In genomic region chr1:165717918-165718515, GRCh38 we compare ENCODE assay signal across 8 cellular contexts. TPM values are rescaled to one million over a fixed set of nuclear protein-coding genes. Genes with fewer than 3 reads are reported as not detected.
DNase-seq lines count a peak whose midpoint lies in the region; ATAC-seq and TF ChIP-seq lines count a peak whose summit lies in the region.

No MANE protein-coding gene starts in this region.

- H4K91ac ChIP-seq in mesenchymal stem cell (ENCODE audit: low read length): no peak overlapping the region

- WGBS in mesenchymal stem cell: 0% methylated on average over 3 of the region's 4 CpGs

- H3K27ac Mint-ChIP-seq in Caco-2 (ENCODE audit: unreplicated experiment): no peak overlapping the region

- H3K79me1 ChIP-seq in mesenchymal stem cell (replicated peaks; ENCODE audit: low read length, poor library complexity, severe bottlenecking): no peaks in the 10 kb centered on the region

- no peak overlapping the region for H3K4me3 ChIP-seq in Caco-2 (ENCODE audit: low read depth, low read length)
- H3K4me3 ChIP-seq in mesenchymal stem cell (ENCODE audit: insufficient read depth in 1 of 2, low read depth in 1 of 2, low read length in 2 of 2): no peak overlapping the region

- CTCF ChIA-PET in Caco-2 (lab: Charles Lee): interaction anchor here (0.6 kb wide), 1 partner anchor 207 kb away, joined by 7 read pairs; no protein-coding TSS in a partner anchor

- POLR2A ChIA-PET in Caco-2 (lab: Charles Lee): no interaction called here

- H2BK120ac ChIP-seq in mesenchymal stem cell (ENCODE audit: low read depth, low read length): no peak overlapping the region

- H3K27me3 Mint-ChIP-seq in Caco-2 (ENCODE audit: insufficient read depth, unreplicated experiment): no peaks in the 10 kb centered on the region

- DNase-seq in Caco-2 (peak; percentile 57 to 65), LoVo (ENCODE audit: low spot score) (peak; percentile 15), SK-MEL-5 (ENCODE audit: low read depth, low spot score) (peak; percentile 78), dermis blood vessel endothelial cell (peak; percentile 78), mesenchymal stem cell (peak; percentile 74), cortex of kidney (lab: John Stamatoyannopoulos, UW) (no peak)

- no peak overlapping the region for H3K4me2 ChIP-seq in mesenchymal stem cell (ENCODE audit: low read length, poor library complexity, severe bottlenecking)

- peaks cover 5% of the 10 kb centered on the region for H3K9me3 Mint-ChIP-seq in Caco-2 (ENCODE audit: unreplicated experiment)

- TF ChIP-seq CTCF in Caco-2 (IDR thresholded peaks at IDR 0.05; ENCODE audit: insufficient read depth in 1 of 2, low read depth in 1 of 2, low read length in 1 of 2, severe bottlenecking in 1 of 2, unreplicated experiment in 1 of 2): peak; percentile 56 to 88

- H3K36me3 ChIP-seq in Caco-2 (ENCODE audit: control insufficient read depth, insufficient read depth, low read length) (no peaks in the 10 kb centered on the region), mesenchymal stem cell (ENCODE audit: control insufficient read depth in 1 of 2, insufficient read depth in 2 of 2, low read depth in 1 of 2, low read length in 2 of 2) (no peaks in the 10 kb centered on the region)

- peak; percentile 69 for ATAC-seq in GM19043 (IDR thresholded peaks at IDR 0.05; ENCODE audit: low read depth, unreplicated experiment)
- no peak for ATAC-seq in GM19023 (IDR thresholded peaks at IDR 0.05; ENCODE audit: unreplicated experiment)

- no peaks in the 10 kb centered on the region for H3K4me1 Mint-ChIP-seq in Caco-2 (ENCODE audit: low read depth, unreplicated experiment)

- H3K23ac ChIP-seq in mesenchymal stem cell (ENCODE audit: low read length in 2 of 2): no peak overlapping the region

- no peak overlapping the region for H3K14ac ChIP-seq in mesenchymal stem cell (ENCODE audit: low read length in 2 of 2)

- H2AFZ ChIP-seq in mesenchymal stem cell (ENCODE audit: low read depth, low read length): no peak overlapping the region

- H3K36me3 Mint-ChIP-seq in Caco-2 (ENCODE audit: insufficient read depth, unreplicated experiment): no peaks in the 10 kb centered on the region

- peak overlapping the region; percentile 64 for H3K9ac ChIP-seq in mesenchymal stem cell (ENCODE audit: low read length)

- BruUV-seq in Caco-2 (replicated peaks; lab: Mats Ljungman, UMichigan): no TSS peak

- no peak overlapping the region for H2BK15ac ChIP-seq in mesenchymal stem cell (ENCODE audit: low read depth, poor library complexity, severe bottlenecking)

- no peak overlapping the region for H3K18ac ChIP-seq in mesenchymal stem cell (ENCODE audit: low read depth in 1 of 2, low read length in 2 of 2)

- in situ Hi-C loops in SK-MEL-5 (cut with HindIII; ENCODE audit: low pct_unique_long_range_greater_than_20kb, low sequenced_read_pairs): loop anchor here (25.0 kb wide), 1 partner anchor 444 kb away; the partner anchor contains the start of gene FAM78B

- H2AK5ac ChIP-seq in mesenchymal stem cell (ENCODE audit: low read length, severe bottlenecking): no peak overlapping the region

- no peak overlapping the region for H2BK5ac ChIP-seq in mesenchymal stem cell (ENCODE audit: low read depth, low read length, poor library complexity, severe bottlenecking)

- H4K8ac ChIP-seq in mesenchymal stem cell (ENCODE audit: low read length): no peak overlapping the region

- H3K9me3 ChIP-seq in Caco-2: no peaks in the 10 kb centered on the region
- no peaks in the 10 kb centered on the region for H3K9me3 ChIP-seq in mesenchymal stem cell (ENCODE audit: control insufficient read depth, low read length)

- no peaks in the 10 kb centered on the region for H3K4me1 ChIP-seq in Caco-2
- no peaks in the 10 kb centered on the region for H3K4me1 ChIP-seq in mesenchymal stem cell (ENCODE audit: control insufficient read depth, insufficient read depth, low read depth, low read length)

- H3K27me3 ChIP-seq in Caco-2 (replicated peaks; ENCODE audit: control insufficient read depth, insufficient read depth, low read length): no peaks in the 10 kb centered on the region; the same call in 1 of the 2 replicates
- H3K27me3 ChIP-seq in mesenchymal stem cell (ENCODE audit: control insufficient read depth in 1 of 2, insufficient read depth in 1 of 2, low read length in 2 of 2): no peaks in the 10 kb centered on the region

- no peak overlapping the region for H2BK12ac ChIP-seq in mesenchymal stem cell (ENCODE audit: low read length in 2 of 2)

- no peak overlapping the region for H3K4ac ChIP-seq in mesenchymal stem cell (ENCODE audit: low read depth in 1 of 2, low read length in 2 of 2)

- intact Hi-C loops in Caco-2 (cut with micrococcal nuclease; ENCODE audit: unreplicated experiment): loop anchor here (1.0 to 10.0 kb wide), 5 partner anchors 29 to 757 kb away; no protein-coding TSS in a partner anchor

- no peak overlapping the region for H3K27ac ChIP-seq in mesenchymal stem cell (ENCODE audit: low read length, poor library complexity, severe bottlenecking)

- H3K4me3 Mint-ChIP-seq in Caco-2 (ENCODE audit: unreplicated experiment): no peak overlapping the region

RNA-seq across cellular contexts. Expression of gene ALDH9A1, which starts 19.7 kb away (rescaled TPM):
- total RNA-seq in Caco-2 (2022) (28.4 and 33.9 TPM in 2 replicates), dermis blood vessel endothelial cell (107 and 140 TPM in 2 replicates)
- 91.8 and 108 TPM in 2 replicates for total RNA-seq in SK-MEL-5 (2014; rRNA removed; shearing (Covaris generic))
- 72.5 and 94.2 TPM in 2 replicates for polyA plus RNA-seq in SK-MEL-5 (2015; cell fraction: cytosol; rRNA removed)
- 58.3 and 74.9 TPM in 2 replicates for polyA plus RNA-seq in SK-MEL-5 (2015; cell fraction: nucleus; rRNA removed)
- 54.9 TPM for polyA plus RNA-seq in mesenchymal stem cell (2013, experiment 1 of 2)
- 56.0 TPM for polyA plus RNA-seq in mesenchymal stem cell (2013, experiment 2 of 2)

RNA-seq across cellular contexts. Expression of gene TMCO1, which starts 50.7 kb away (rescaled TPM):
- total RNA-seq in Caco-2 (2022) (138 and 152 TPM in 2 replicates), dermis blood vessel endothelial cell (59.3 and 78.3 TPM in 2 replicates)
- 220 and 225 TPM in 2 replicates for total RNA-seq in SK-MEL-5 (2014; rRNA removed; shearing (Covaris generic))
- 115 and 156 TPM in 2 replicates for polyA plus RNA-seq in SK-MEL-5 (2015; cell fraction: cytosol; rRNA removed)
- 32.0 and 38.1 TPM in 2 replicates for polyA plus RNA-seq in SK-MEL-5 (2015; cell fraction: nucleus; rRNA removed)
- 199 TPM for polyA plus RNA-seq in mesenchymal stem cell (2013, experiment 1 of 2)
- 201 TPM for polyA plus RNA-seq in mesenchymal stem cell (2013, experiment 2 of 2)
